24 cellular contexts compared by ENCODE assay signal in the genomic region with DNA sequence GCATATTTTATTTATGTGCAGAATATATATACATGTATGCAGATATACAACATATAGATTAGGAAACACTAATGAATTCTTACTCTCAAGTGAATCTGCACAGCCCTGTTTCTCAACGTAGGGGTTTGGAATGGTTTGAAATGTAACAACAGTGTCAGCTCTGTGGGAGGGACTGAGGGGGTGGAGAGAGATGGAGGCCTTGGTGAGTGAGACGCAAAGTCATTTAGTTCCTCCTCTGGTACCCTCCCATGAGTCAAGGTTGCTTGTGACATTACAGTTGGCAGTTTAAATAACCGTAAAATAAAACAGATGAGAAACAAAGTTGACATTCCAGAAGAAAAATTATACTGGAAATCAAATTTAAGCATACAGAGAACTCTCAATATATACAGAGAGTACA.
"Had no signal": no experiment of that assay in that cellular context is flagged by ENCODE, and none has a peak within 500 bp of the region (broad histone marks: within the 10 kb centered on the region; RNA-seq: fewer than 3 reads in every experiment).

No MANE protein-coding gene starts in this region.

- H3K27me3 ChIP-seq: brain microvascular endothelial cell, dorsolateral prefrontal cortex, esophagus muscularis mucosa, foreskin keratinocyte, ovary, suprapubic skin, tibial nerve had no signal

- H3K4me1 ChIP-seq: esophagus muscularis mucosa, lower lobe of right lung, psoas muscle, tibial nerve had no signal

- DNase-seq: activated CD4-positive, alpha-beta T cell treated with anti-CD3 and anti-CD28 coated beads for 1 hour; activated CD4-positive, alpha-beta T cell treated with anti-CD3 and anti-CD28 coated beads, Interleukin-2, amount 50 U/mL, for 1 hour; activated CD8-positive, alpha-beta T cell treated with anti-CD3 and anti-CD28 coated beads, Interleukin-2, amount 10 ng/mL, durations not matched to agents 7 days and 5 days; activated gamma-delta T cell treated with Interleukin-2 at 50 U/mL for 16 hours; aorta; brain microvascular endothelial cell; central memory CD4-positive, alpha-beta T cell; dorsolateral prefrontal cortex; effector memory CD8-positive, alpha-beta T cell; foreskin keratinocyte; kidney; lower lobe of right lung; naive B cell; ovary; psoas muscle; stimulated activated CD4-positive, alpha-beta T cell treated with anti-CD3 and anti-CD28 coated beads, Interleukin-1b, Interleukin-23, amount 100 ng/mL, for 48 hours; stimulated activated naive CD8-positive, alpha-beta T cell treated with anti-CD3 and anti-CD28 coated beads, Interleukin-15, amount 100 ng/mL, for 72 hours; T-cell; WERI-Rb-1 had no signal

- H3K9me3 ChIP-seq: esophagus muscularis mucosa, lower lobe of right lung, ovary, psoas muscle, suprapubic skin, tibial nerve had no signal

- H3K27ac ChIP-seq: brain microvascular endothelial cell, esophagus muscularis mucosa, foreskin keratinocyte, lower lobe of right lung, ovary, psoas muscle, skin epidermis, suprapubic skin, tibial nerve, WERI-Rb-1 had no signal

- H3K36me3 ChIP-seq: brain microvascular endothelial cell, esophagus muscularis mucosa, lower lobe of right lung, ovary, suprapubic skin, tibial nerve, WERI-Rb-1 had no signal

- ATAC-seq: activated CD8-positive, alpha-beta T cell treated with anti-CD3 and anti-CD28 coated beads, Interleukin-2, amount 10 ng/mL, durations not matched to agents 7 days and 5 days; effector memory CD8-positive, alpha-beta T cell; foreskin keratinocyte; left lobe of liver; lower lobe of right lung; psoas muscle; stimulated activated naive CD8-positive, alpha-beta T cell treated with anti-CD3 and anti-CD28 coated beads, Interleukin-15, amount 100 ng/mL, for 72 hours; T-cell had no signal

- H3K4me3 ChIP-seq: dorsolateral prefrontal cortex, esophagus muscularis mucosa, lower lobe of right lung, ovary, psoas muscle, skin epidermis, suprapubic skin, tibial nerve had no signal
